In the genomic region with DNA sequence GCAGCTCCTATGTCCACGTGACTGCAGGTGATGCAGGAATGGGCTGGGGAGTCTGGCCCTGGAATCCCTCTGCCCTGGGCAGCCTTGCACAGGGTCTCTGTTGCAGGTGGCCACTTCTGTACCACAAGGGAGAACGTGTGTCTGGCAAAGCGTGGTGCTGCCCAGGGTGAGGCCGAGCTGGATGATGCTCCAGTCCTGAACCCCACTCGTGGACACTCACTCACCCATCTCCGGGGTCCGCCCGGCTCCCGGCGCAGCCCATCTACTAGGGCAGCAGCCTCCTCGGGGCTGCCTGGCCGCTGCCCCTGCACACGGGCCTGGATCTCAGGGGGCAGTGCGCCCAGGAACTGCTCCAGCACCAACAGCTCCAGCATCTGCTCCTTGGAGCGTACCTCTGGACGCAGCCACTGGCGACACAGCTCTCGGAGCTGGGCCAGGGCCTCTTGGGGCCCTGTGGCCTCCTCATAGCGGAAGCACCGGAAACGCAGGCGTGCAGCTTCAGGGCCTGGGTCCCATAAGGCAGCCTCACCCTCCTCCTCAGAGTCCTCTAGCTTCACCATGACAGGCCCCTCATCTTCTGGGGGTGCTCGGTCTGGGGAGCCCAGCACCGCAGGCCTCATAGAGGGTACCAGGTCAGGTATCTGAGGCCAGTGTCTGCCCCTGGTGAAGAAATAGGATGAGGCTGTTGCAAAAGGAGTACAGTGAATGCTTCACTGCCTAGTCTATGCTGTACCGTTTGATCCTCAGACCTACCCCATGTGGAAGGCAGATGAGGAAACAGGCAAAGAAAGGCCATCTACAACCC, we compare ENCODE assay signal across 1 cellular context.
TF ChIP-seq lines count a peak whose summit lies in the region.

No MANE protein-coding gene starts in this region.

TF ChIP-seq in K562, 482 proteins besides CTCF, POLR2A, EP300 and RAD21:
- TF ChIP-seq ZNF586 (CRISPR knock-in tag; conservative IDR thresholded peaks at IDR 0.05), result no peak
- peak; percentile 49 for TF ChIP-seq RBFOX2 (IDR thresholded peaks at IDR 0.05; ENCODE audit: low read depth, low read length)
- TF ChIP-seq POLR2G (IDR thresholded peaks at IDR 0.05; ENCODE audit: low read depth, low read length), result peak; percentile 66
- no peak for TF ChIP-seq DMBX1 (CRISPR knock-in tag; IDR thresholded peaks at IDR 0.05; ENCODE audit: borderline replicate concordance)
- TF ChIP-seq CBFA2T3 (IDR thresholded peaks at IDR 0.05), result no peak
